ENCODE assay signal across 30 cellular contexts in the genomic region with DNA sequence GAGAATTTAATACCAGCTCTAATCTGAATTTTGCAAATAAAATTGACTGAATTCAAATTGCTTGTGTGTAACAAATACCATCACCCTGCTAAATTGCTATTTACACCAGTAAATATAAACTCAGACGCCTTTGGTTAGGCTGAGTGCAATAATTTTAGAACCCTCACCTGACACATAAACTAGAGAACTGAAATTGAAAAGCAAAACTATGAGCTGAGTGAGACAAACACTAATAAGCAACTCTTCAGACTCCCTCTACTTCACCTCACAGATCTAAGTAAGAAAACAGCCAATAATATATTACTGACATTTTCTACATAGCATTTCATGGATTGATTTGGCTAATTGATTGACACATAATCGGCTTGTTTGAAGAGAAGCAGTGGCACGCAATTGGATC.
"Had no signal": no experiment of that assay in that cellular context is flagged by ENCODE, and none has a peak within 500 bp of the region (broad histone marks: within the 10 kb centered on the region; RNA-seq: fewer than 3 reads in every experiment).

No MANE protein-coding gene starts in this region.

- H3K36me3 ChIP-seq: adrenal gland, brain microvascular endothelial cell, gastroesophageal sphincter, stomach, tibial artery, upper lobe of right lung had no signal

- H3K36me3 Mint-ChIP-seq: activated naive CD8-positive, alpha-beta T cell treated with anti-CD3 and anti-CD28 coated beads for 36 hours; natural killer cell treated with Interleukin-12 subunit alpha and Interleukin-12 subunit beta and Interleukin-15 and Interleukin-18, amount 100 ng/mL, for 72 hours; stimulated activated naive B cell treated with anti-CD40 and anti-IgM and Interleukin-4, amounts not matched to agents 10 μg/mL and 1 μg/mL and 100 μg/mL, for 72 hours had no signal

- H3K9me3 Mint-ChIP-seq: activated naive CD4-positive, alpha-beta T cell treated with anti-CD3 and anti-CD28 coated beads for 36 hours; activated naive CD8-positive, alpha-beta T cell treated with anti-CD3 and anti-CD28 coated beads for 36 hours; stimulated activated naive B cell treated with anti-CD40 and anti-IgM and Interleukin-4, amounts not matched to agents 10 μg/mL and 1 μg/mL and 100 μg/mL, for 72 hours had no signal

- H2AFZ ChIP-seq: hepatocyte had no signal

- ATAC-seq: gastroesophageal sphincter; left cardiac atrium; left ventricle myocardium superior; mucosa of descending colon; natural killer cell treated with Interleukin-12 subunit alpha and Interleukin-12 subunit beta and Interleukin-15 and Interleukin-18, amount 100 ng/mL, for 72 hours; right cardiac atrium; stimulated activated naive B cell treated with anti-CD40 and anti-IgM and Interleukin-4, amounts not matched to agents 10 μg/mL and 1 μg/mL and 100 μg/mL, for 72 hours; upper lobe of right lung had no signal

- FAIRE-seq: astrocyte, keratinocyte, TTC549 had no signal

- H3K4me3 ChIP-seq: adrenal gland, coronary artery, dorsolateral prefrontal cortex, gastroesophageal sphincter, hepatocyte, mucosa of descending colon, stomach, tibial artery, upper lobe of right lung had no signal

- H3K4me2 ChIP-seq: hepatocyte had no signal

- H3K4me1 ChIP-seq: adrenal gland, gastroesophageal sphincter, stomach, tibial artery, upper lobe of right lung had no signal

- DNase-seq: activated CD4-positive, alpha-beta T cell treated with anti-CD3 and anti-CD28 coated beads for 4 hours; activated CD4-positive, alpha-beta T cell treated with anti-CD3 and anti-CD28 coated beads, Interleukin-2, amount 50 U/mL, for 4 hours; activated effector memory CD4-positive, alpha-beta T cell treated with anti-CD3 and anti-CD28 coated beads, Interleukin-2, amount 50 U/mL, for 16 hours; activated naive CD4-positive, alpha-beta T cell treated with anti-CD3 and anti-CD28 coated beads for 36 hours; activated naive CD8-positive, alpha-beta T cell treated with anti-CD3 and anti-CD28 coated beads for 36 hours; activated T-cell treated with anti-CD3 and anti-CD28 coated beads for 4 hours; adrenal gland; brain microvascular endothelial cell; dorsolateral prefrontal cortex; effector memory CD4-positive, alpha-beta T cell; erythroblast; left cardiac atrium; left ventricle myocardium superior; mucosa of descending colon; posterior cingulate gyrus; right cardiac atrium; stimulated activated CD4-positive, alpha-beta T cell treated with anti-CD3 and anti-CD28 coated beads, Interleukin-15, amount 100 ng/mL, for 24 hours; stimulated activated CD4-positive, alpha-beta T cell treated with anti-CD3 and anti-CD28 coated beads, Interleukin-2, amount 100 ng/mL, for 24 hours; stimulated activated naive B cell treated with anti-CD40 and anti-IgM and Interleukin-4, amounts not matched to agents 10 μg/mL and 1 μg/mL and 100 μg/mL, for 72 hours; stomach; tibial artery; upper lobe of right lung had no signal

- H3K27ac ChIP-seq: adrenal gland, brain microvascular endothelial cell, coronary artery, dorsolateral prefrontal cortex, gastroesophageal sphincter, hepatocyte, stomach, tibial artery, upper lobe of right lung, VCaP had no signal

- H3K4me1 Mint-ChIP-seq: activated naive CD8-positive, alpha-beta T cell treated with anti-CD3 and anti-CD28 coated beads for 36 hours; stimulated activated naive B cell treated with anti-CD40 and anti-IgM and Interleukin-4, amounts not matched to agents 10 μg/mL and 1 μg/mL and 100 μg/mL, for 72 hours had no signal

- H3K79me2 ChIP-seq: hepatocyte had no signal

- H3K9me3 ChIP-seq: adrenal gland, mucosa of descending colon, stomach, tibial artery, upper lobe of right lung had no signal

- H3K4me3 Mint-ChIP-seq: activated naive CD4-positive, alpha-beta T cell treated with anti-CD3 and anti-CD28 coated beads for 36 hours; activated naive CD8-positive, alpha-beta T cell treated with anti-CD3 and anti-CD28 coated beads for 36 hours; natural killer cell treated with Interleukin-12 subunit alpha and Interleukin-12 subunit beta and Interleukin-15 and Interleukin-18, amount 100 ng/mL, for 72 hours; stimulated activated naive B cell treated with anti-CD40 and anti-IgM and Interleukin-4, amounts not matched to agents 10 μg/mL and 1 μg/mL and 100 μg/mL, for 72 hours had no signal

- H3K27me3 Mint-ChIP-seq: activated naive CD8-positive, alpha-beta T cell treated with anti-CD3 and anti-CD28 coated beads for 36 hours; natural killer cell treated with Interleukin-12 subunit alpha and Interleukin-12 subunit beta and Interleukin-15 and Interleukin-18, amount 100 ng/mL, for 72 hours had no signal

- H3K27ac Mint-ChIP-seq: activated naive CD4-positive, alpha-beta T cell treated with anti-CD3 and anti-CD28 coated beads for 36 hours; activated naive CD8-positive, alpha-beta T cell treated with anti-CD3 and anti-CD28 coated beads for 36 hours; natural killer cell treated with Interleukin-12 subunit alpha and Interleukin-12 subunit beta and Interleukin-15 and Interleukin-18, amount 100 ng/mL, for 72 hours; stimulated activated naive B cell treated with anti-CD40 and anti-IgM and Interleukin-4, amounts not matched to agents 10 μg/mL and 1 μg/mL and 100 μg/mL, for 72 hours had no signal

- H3K27me3 ChIP-seq: adrenal gland, brain microvascular endothelial cell, dorsolateral prefrontal cortex, gastroesophageal sphincter, hepatocyte, stomach, tibial artery, upper lobe of right lung had no signal
